11 cellular contexts compared by ENCODE assay signal in the genomic region with DNA sequence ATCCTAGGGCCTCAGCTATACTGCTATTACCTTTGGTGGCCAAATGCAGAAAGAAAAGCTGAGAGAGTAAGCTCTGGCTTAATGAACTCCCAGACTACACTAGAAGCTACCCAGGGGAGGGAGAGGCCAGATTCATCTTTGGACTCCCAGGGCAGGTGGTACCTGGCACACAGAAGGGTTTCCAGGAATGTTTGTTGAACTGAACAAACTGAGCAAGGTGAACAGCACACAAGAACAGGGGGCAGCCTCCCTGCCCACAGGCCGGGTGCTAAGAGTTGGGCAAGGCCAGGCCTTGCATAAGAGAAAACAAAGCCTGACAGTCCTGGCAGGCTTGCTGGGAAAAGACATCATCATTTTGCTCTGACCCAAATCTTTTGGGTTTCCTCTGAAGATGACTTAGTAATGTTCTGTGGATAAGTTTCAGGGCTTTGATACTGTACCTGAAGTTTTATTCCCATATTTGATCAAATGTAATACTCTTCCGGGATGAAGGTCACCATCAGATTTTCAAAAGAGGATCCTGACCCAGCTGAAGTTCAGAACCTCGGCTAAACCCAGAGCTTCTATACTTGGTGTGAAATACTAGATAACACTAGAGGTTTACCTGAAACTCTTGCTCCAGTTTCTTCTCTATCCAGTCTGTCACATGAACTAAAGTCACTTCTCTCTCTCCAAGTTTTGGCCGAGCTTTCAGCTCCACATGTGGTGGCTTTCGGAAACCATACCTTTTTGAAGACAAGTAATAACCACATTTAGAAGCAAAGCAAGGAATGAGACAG. TPM values are rescaled to one million over a fixed set of nuclear protein-coding genes. Genes with fewer than 3 reads are reported as not detected.
A peak's percentile ranks its signal among the peaks of the same experiment; 100 is the strongest.
DNase-seq lines count a peak whose midpoint lies in the region; ATAC-seq and TF ChIP-seq lines count a peak whose summit lies in the region.
"Had no signal": no experiment of that assay in that cellular context is flagged by ENCODE, and none has a peak within 500 bp of the region (broad histone marks: within the 10 kb centered on the region; RNA-seq: fewer than 3 reads in every experiment).

No MANE protein-coding gene starts in this region.

- CTCF ChIA-PET in OCI-LY7 (lab: Charles Lee; ENCODE audit: unreplicated experiment), result no interaction called here

- H3K36me3 ChIP-seq in OCI-LY7 (ENCODE audit: insufficient read depth, low read length) (peaks cover 57% of the 10 kb centered on the region), suprapubic skin (peaks cover 26% of the 10 kb centered on the region)

- no peak for TF ChIP-seq EP300 in suprapubic skin (IDR thresholded peaks at IDR 0.05)

- peaks cover 8% of the 10 kb centered on the region; the same call in 1 of the 2 replicates for H3K79me2 ChIP-seq in OCI-LY7 (ENCODE audit: insufficient read depth, low read depth, low read length)

- POLR2A ChIA-PET in OCI-LY7 (lab: Charles Lee), result interaction anchor here (0.7 to 1.6 kb wide), 5 partner anchors 9 to 248 kb away, joined by 3 to 5 read pairs (median 4); no protein-coding TSS in a partner anchor

- H2AFZ ChIP-seq in OCI-LY7 (ENCODE audit: low read length), result no peak overlapping the region

- H3K27ac ChIP-seq in OCI-LY7 (ENCODE audit: low read depth, low read length, poor library complexity, severe bottlenecking) (peak overlapping the region; percentile 6), suprapubic skin (peak overlapping the region; percentile 21)

- no TSS peak for BruUV-seq in OCI-LY7 (replicated peaks; lab: Mats Ljungman, UMichigan)

- H3K4me2 ChIP-seq in OCI-LY7 (ENCODE audit: low read length), result no peak overlapping the region

- no peaks in the 10 kb centered on the region for H3K9me3 ChIP-seq in OCI-LY7 (ENCODE audit: low read length)
- no peaks in the 10 kb centered on the region for H3K9me3 ChIP-seq in suprapubic skin

- H3K4me3 ChIP-seq in OCI-LY7 (ENCODE audit: low read depth, low read length, poor library complexity, severe bottlenecking), result no peak overlapping the region
- no peak overlapping the region for H3K4me3 ChIP-seq in suprapubic skin

- no peaks in the 10 kb centered on the region for H3K9me2 ChIP-seq in OCI-LY7 (ENCODE audit: insufficient read depth, low read length)

- WGBS in suprapubic skin, result 79% methylated on average over 5 of the region's 5 CpGs

- H3K27me3 ChIP-seq in suprapubic skin, result no peaks in the 10 kb centered on the region

- no peaks in the 10 kb centered on the region for H4K20me1 ChIP-seq in OCI-LY7 (ENCODE audit: insufficient read depth, low read length)

- peaks cover 26% of the 10 kb centered on the region for H3K4me1 ChIP-seq in OCI-LY7 (ENCODE audit: insufficient read depth, low read length, poor library complexity, severe bottlenecking)
- peaks cover 34% of the 10 kb centered on the region for H3K4me1 ChIP-seq in suprapubic skin

- intact Hi-C loops in OCI-LY7 (cut with micrococcal nuclease; ENCODE audit: unreplicated experiment), result no loop called here

- TF ChIP-seq CTCF in OCI-LY7 (conservative IDR thresholded peaks at IDR 0.05; ENCODE audit: low read length) (no peak), suprapubic skin (IDR thresholded peaks at IDR 0.05) (no peak)

- peak; percentile 50 for DNase-seq in activated CD8-positive, alpha-beta memory T cell treated with anti-CD3 and anti-CD28 coated beads for 24 hours
- no peak for DNase-seq in activated CD8-positive, alpha-beta memory T cell treated with anti-CD3 and anti-CD28 coated beads, Interleukin-2, amount 50 U/mL, for 4 hours
- DNase-seq in OCI-LY7 (ENCODE audit: low spot score) (no peak), iris pigment epithelial cell (ENCODE audit: low read depth) (peak; percentile 43), suprapubic skin (ENCODE audit: low spot score in 2 of 2) (peak in 1 of 2 donors; percentile 47), DMS 273 treated with DMSO at 0.1 percent for 48 hours (lab: John Stamatoyannopoulos, UW) (no peak)
- DNase-seq: naive thymus-derived CD8-positive, alpha-beta T cell; NCI-H1417 treated with DMSO at 0.1 percent for 48 hours; stimulated activated CD4-positive, alpha-beta T cell treated with anti-CD3 and anti-CD28 coated beads, Interleukin-1b, Interleukin-23, amount 100 ng/mL, for 48 hours had no signal

- no peak for TF ChIP-seq POLR2A in suprapubic skin (IDR thresholded peaks at IDR 0.05)

- ATAC-seq in HG03135 (IDR thresholded peaks at IDR 0.05; ENCODE audit: unreplicated experiment) (no peak), HG02852 (IDR thresholded peaks at IDR 0.05; ENCODE audit: unreplicated experiment) (no peak)
- ATAC-seq: naive thymus-derived CD8-positive, alpha-beta T cell had no signal

RNA-seq across cellular contexts. Expression of a gene that starts 20.5 kb away (rescaled TPM):
- total RNA-seq in OCI-LY7 (2014; rRNA removed; shearing (Covaris generic)), result 14.7 and 22.0 TPM in 2 replicates
- total RNA-seq in OCI-LY7 (2022) (65.6 and 70.3 TPM in 2 replicates), suprapubic skin (10 to 100 TPM; 21.2 to 41.1 (median 35.1) TPM)

Comparison
In these comparisons a context has a peak if more than half of its experiments do, and no peak if none do; other contexts are left out.
1. DNase-seq: peak in activated CD8-positive, alpha-beta memory T cell treated with anti-CD3 and anti-CD28 coated beads for 24 hours (single experiment) and iris pigment epithelial cell (single experiment); none in activated CD8-positive, alpha-beta memory T cell treated with anti-CD3 and anti-CD28 coated beads, Interleukin-2, amount 50 U/mL, for 4 hours (single experiment), OCI-LY7 (single experiment) and DMS 273 treated with DMSO at 0.1 percent for 48 hours (single experiment).